ENCODE assay signal across 8 cellular contexts in the genomic region with DNA sequence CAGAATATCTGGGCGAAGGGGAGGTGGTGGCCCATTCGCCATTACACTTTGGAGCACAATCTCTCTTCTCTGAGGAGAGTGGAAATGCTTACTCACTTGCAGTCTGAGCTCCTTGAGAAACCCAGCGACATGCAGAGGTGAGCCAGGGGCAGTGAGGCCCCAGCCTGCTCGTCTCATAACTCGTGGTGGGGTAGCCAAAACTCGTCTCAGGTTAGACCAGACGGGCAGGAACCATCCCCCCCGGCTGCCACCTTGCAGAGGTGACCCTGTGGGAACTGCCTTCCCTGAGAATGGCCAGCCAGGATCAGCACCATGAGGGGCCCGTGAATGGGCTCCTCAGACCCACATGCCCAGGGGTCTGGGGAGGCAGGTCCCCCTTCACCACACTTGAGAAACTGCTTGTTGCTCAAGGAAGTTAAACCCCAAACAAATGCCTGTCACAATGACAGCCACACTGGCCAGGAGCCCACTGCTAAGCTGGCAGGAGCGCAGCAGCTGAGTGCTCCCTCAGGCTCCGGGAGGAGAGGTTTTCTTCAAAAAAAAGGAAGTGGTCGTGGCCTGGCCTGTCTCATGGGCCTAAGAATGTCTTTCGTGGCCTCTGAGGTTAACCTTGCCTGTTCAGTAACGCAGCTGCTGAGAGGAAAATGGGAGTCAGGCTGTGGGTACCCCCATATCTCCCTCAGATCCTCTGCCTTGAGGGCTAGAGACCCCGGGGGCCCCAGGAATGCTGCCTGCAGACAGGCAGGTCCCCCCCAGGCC.
DNase-seq lines count a peak whose midpoint lies in the region; ATAC-seq lines count a peak whose summit lies in the region.

No MANE protein-coding gene starts in this region.

- ATAC-seq in GM18907 (IDR thresholded peaks at IDR 0.05; ENCODE audit: unreplicated experiment): peak; percentile 37
- no peak for ATAC-seq in central memory CD8-positive, alpha-beta T cell (replicated peaks; ENCODE audit: extremely low read depth, poor library complexity, severe bottlenecking)
- no peak for ATAC-seq in HG03571 (IDR thresholded peaks at IDR 0.05; ENCODE audit: unreplicated experiment)
- ATAC-seq in GM18498 (IDR thresholded peaks at IDR 0.05; ENCODE audit: unreplicated experiment): no peak

- H3K27ac ChIP-seq in KOPT-K1 (ENCODE audit: low read depth, low read length, poor library complexity, severe bottlenecking): peak overlapping the region; percentile 11

- H3K27ac Mint-ChIP-seq in central memory CD8-positive, alpha-beta T cell (ENCODE audit: low read depth): peak overlapping the region; percentile 29

- no peaks in the 10 kb centered on the region for H3K27me3 ChIP-seq in mucosa of stomach (ENCODE audit: control insufficient read depth, insufficient read depth, low read length)

- H3K4me1 ChIP-seq in mucosa of stomach (ENCODE audit: control insufficient read depth, insufficient read depth, low read length): peaks cover 31% of the 10 kb centered on the region

- H3K9ac ChIP-seq in mucosa of stomach (ENCODE audit: low read length): peak overlapping the region; percentile 17

- H3K27me3 Mint-ChIP-seq in central memory CD8-positive, alpha-beta T cell: peaks cover 18% of the 10 kb centered on the region

- H3K36me3 Mint-ChIP-seq in central memory CD8-positive, alpha-beta T cell (ENCODE audit: insufficient read depth): peaks cover 8% of the 10 kb centered on the region

- no peaks in the 10 kb centered on the region for H3K9me3 Mint-ChIP-seq in central memory CD8-positive, alpha-beta T cell

- H3K4me3 Mint-ChIP-seq in central memory CD8-positive, alpha-beta T cell: no peak overlapping the region

- 0 out of 2 replicates have a peak, but pooled peaks cover 5% of the 10 kb centered on the region for H3K36me3 ChIP-seq in KOPT-K1 (ENCODE audit: insufficient read depth, low read length)
- no peaks in the 10 kb centered on the region for H3K36me3 ChIP-seq in mucosa of stomach (ENCODE audit: control insufficient read depth, insufficient read depth, low read length)

- H3K4me1 Mint-ChIP-seq in central memory CD8-positive, alpha-beta T cell: no peaks in the 10 kb centered on the region

- no peak overlapping the region for H3K4me3 ChIP-seq in mucosa of stomach (ENCODE audit: low read length)

- H3K9me3 ChIP-seq in KOPT-K1 (ENCODE audit: insufficient read depth, low read length, poor library complexity, severe bottlenecking) (no peaks in the 10 kb centered on the region), mucosa of stomach (ENCODE audit: control insufficient read depth, low read length) (no peaks in the 10 kb centered on the region)

- no peak for DNase-seq in central memory CD8-positive, alpha-beta T cell (ENCODE audit: low spot score in 2 of 2)
- no peak for DNase-seq in stimulated activated CD4-positive, alpha-beta T cell treated with anti-CD3 and anti-CD28 coated beads, Interleukin-4, amount 100 ng/mL, for 4 hours
- no peak for DNase-seq in stimulated activated CD4-positive, alpha-beta T cell treated with anti-CD3 and anti-CD28 coated beads, Interleukin-1b, Interleukin-23, amount 100 ng/mL, for 48 hours
